Comparison of ENCODE assay signal across 2 cellular contexts in genomic region chr7:101302641-101303101, GRCh38.
TF ChIP-seq lines count a peak whose summit lies in the region.

No MANE protein-coding gene starts in this region.

TF ChIP-seq in SK-N-SH, 30 proteins besides CTCF, POLR2A, EP300 and RAD21 (continued from another document):
- no peak for TF ChIP-seq REST (IDR thresholded peaks at IDR 0.05; ENCODE audit: low read depth, low read length)

TF ChIP-seq in SK-N-SH treated with all-trans-retinoic acid at 6 μM for 48 hours, 23 proteins besides CTCF, POLR2A, EP300 and RAD21 (continued from another document):
- no peak for TF ChIP-seq ZFP3 (CRISPR knock-in tag; IDR thresholded peaks at IDR 0.05)
- no peak for TF ChIP-seq POU6F1 (CRISPR knock-in tag; IDR thresholded peaks at IDR 0.05; ENCODE audit: borderline replicate concordance, low read depth)
